8 cellular contexts compared by ENCODE assay signal in genomic region chr5:62305358-62305714, GRCh38. TPM values are rescaled to one million over a fixed set of nuclear protein-coding genes. Genes with fewer than 3 reads are reported as not detected.
A peak's percentile ranks its signal among the peaks of the same experiment; 100 is the strongest.
DNase-seq lines count a peak whose midpoint lies in the region; ATAC-seq and TF ChIP-seq lines count a peak whose summit lies in the region.

No MANE protein-coding gene starts in this region.

- H3K27me3 Mint-ChIP-seq in type B pancreatic cell: no peaks in the 10 kb centered on the region

- DNase-seq in cardiac muscle cell (ENCODE audit: low read depth in 1 of 2, low spot score in 1 of 2) (peak in 1 of 2 donors; percentile 5), Right ventricle myocardium inferior (ENCODE audit: missing footprints) (no peak), lower lobe of right lung (no peak), type B pancreatic cell (ENCODE audit: extremely low spot score, unreplicated experiment) (no peak), RPMI8226 (no peak)

- H3K4me3 Mint-ChIP-seq in type B pancreatic cell: peak overlapping the region; percentile 86

- no peaks in the 10 kb centered on the region for H3K9me3 Mint-ChIP-seq in type B pancreatic cell

- H3K4me3 ChIP-seq in cardiac muscle cell: peak overlapping the region; percentile 87
- H3K4me3 ChIP-seq in lower lobe of right lung: peak overlapping the region; percentile 81

- H3K4me1 ChIP-seq in cardiac muscle cell (ENCODE audit: low read depth) (peaks cover under 1% of the 10 kb centered on the region), lower lobe of right lung (peaks cover 15% of the 10 kb centered on the region)

- H3K27me3 ChIP-seq in cardiac muscle cell: no peaks in the 10 kb centered on the region
- H3K27me3 ChIP-seq in lower lobe of right lung (ENCODE audit: low read depth): no peaks in the 10 kb centered on the region

- H3K9me3 ChIP-seq in cardiac muscle cell (ENCODE audit: low read depth) (no peaks in the 10 kb centered on the region), lower lobe of right lung (no peaks in the 10 kb centered on the region)

- intact Hi-C loops in Right ventricle myocardium inferior (cut with DNase I): loop anchor here (5.0 to 10.0 kb wide), 2 partner anchors 49 to 107 kb away; partner anchors contain the start of gene IPO11
- intact Hi-C loops in lower lobe of right lung (cut with DNase I): no loop called here

- peak overlapping the region; percentile 92 for H3K27ac Mint-ChIP-seq in type B pancreatic cell

- H3K27ac ChIP-seq in cardiac muscle cell: peak overlapping the region; percentile 50
- peak overlapping the region; percentile 89 for H3K27ac ChIP-seq in angular gyrus (ENCODE audit: low read depth, low read length)
- peak overlapping the region; percentile 87 for H3K27ac ChIP-seq in lower lobe of right lung

- H3K4me1 Mint-ChIP-seq in type B pancreatic cell (ENCODE audit: unreplicated experiment): peaks cover 22% of the 10 kb centered on the region

- H3K36me3 ChIP-seq in cardiac muscle cell (no peaks in the 10 kb centered on the region), lower lobe of right lung (no peaks in the 10 kb centered on the region)

- TF ChIP-seq CTCF in cardiac muscle cell (IDR thresholded peaks at IDR 0.05; ENCODE audit: low read depth, low read length) (no peak), lower lobe of right lung (IDR thresholded peaks at IDR 0.05) (no peak), type B pancreatic cell (conservative IDR thresholded peaks at IDR 0.05) (no peak)

- ATAC-seq in Right ventricle myocardium inferior (no peak), lower lobe of right lung (no peak), GM18498 (IDR thresholded peaks at IDR 0.05; ENCODE audit: unreplicated experiment) (no peak), GM19467 (IDR thresholded peaks at IDR 0.05; ENCODE audit: unreplicated experiment) (no peak)

- peaks cover 13% of the 10 kb centered on the region for H3K36me3 Mint-ChIP-seq in type B pancreatic cell

RNA-seq across cellular contexts. Expression of gene KIF2A, which starts 0.7 kb away (rescaled TPM):
- total RNA-seq in cardiac muscle cell: 32.2 and 35.4 TPM in 2 replicates
- polyA plus RNA-seq in cardiac muscle cell: 35.5 and 44.7 TPM in 2 replicates
- 9.8 TPM for total RNA-seq in Right ventricle myocardium inferior
- 23.5 TPM for total RNA-seq in lower lobe of right lung
- total RNA-seq in type B pancreatic cell (ENCODE audit: low replicate concordance): 45.4 and 58.5 TPM in 2 replicates
